Comparison of ENCODE assay signal across 8 cellular contexts in the genomic region with DNA sequence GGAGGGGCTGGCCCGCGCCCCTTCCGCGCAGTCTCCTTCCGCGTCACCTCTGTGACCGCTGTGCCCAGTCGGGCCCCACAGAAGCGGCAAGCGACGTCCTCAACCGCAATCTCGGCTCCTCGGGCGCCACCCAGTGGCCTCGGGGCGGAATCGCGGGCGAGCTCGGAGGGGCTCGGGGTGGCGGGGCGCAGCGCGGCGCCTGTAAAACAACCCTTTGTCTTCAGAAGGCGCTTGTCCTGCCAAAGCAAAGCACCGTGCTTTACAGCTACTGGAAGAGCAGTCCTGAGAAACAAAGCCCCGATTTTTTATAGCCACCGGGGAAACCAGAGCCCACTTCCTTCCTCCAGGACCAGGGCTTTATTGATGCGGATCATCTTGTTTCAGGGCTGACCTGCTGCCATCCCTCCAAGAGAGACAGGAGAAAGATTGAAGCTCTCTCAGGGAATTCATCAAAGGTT. TPM values are rescaled to one million over a fixed set of nuclear protein-coding genes. Genes with fewer than 3 reads are reported as not detected.
A peak's percentile ranks its signal among the peaks of the same experiment; 100 is the strongest.
DNase-seq lines count a peak whose midpoint lies in the region; ATAC-seq, FAIRE-seq and TF ChIP-seq lines count a peak whose summit lies in the region.

No MANE protein-coding gene starts in this region.

- H3K27ac ChIP-seq in gastroesophageal sphincter (peak overlapping the region in 3 of 4 donors; percentile 46 to 70 (median 47)), neutrophil (no peak overlapping the region), suprapubic skin (no peak overlapping the region)

- H3K27me3 ChIP-seq in gastroesophageal sphincter (no peaks in the 10 kb centered on the region), neutrophil (no peaks in the 10 kb centered on the region), suprapubic skin (no peaks in the 10 kb centered on the region)

- H3K9me3 ChIP-seq in ES-I3 (ENCODE audit: control insufficient read depth, insufficient read depth, low read length) = no peaks in the 10 kb centered on the region
- no peaks in the 10 kb centered on the region for H3K9me3 ChIP-seq in gastroesophageal sphincter
- no peaks in the 10 kb centered on the region for H3K9me3 ChIP-seq in neutrophil
- H3K9me3 ChIP-seq in suprapubic skin = no peaks in the 10 kb centered on the region

- H3K9ac ChIP-seq in ES-I3 (ENCODE audit: low read depth, low read length) = peak overlapping the region; percentile 40

- no peaks in the 10 kb centered on the region for H3K36me3 ChIP-seq in ES-I3 (ENCODE audit: insufficient read depth, low read length)
- H3K36me3 ChIP-seq in gastroesophageal sphincter = no peaks in the 10 kb centered on the region
- no peaks in the 10 kb centered on the region for H3K36me3 ChIP-seq in neutrophil
- no peaks in the 10 kb centered on the region for H3K36me3 ChIP-seq in suprapubic skin

- peak; percentile 93 for ATAC-seq in gastroesophageal sphincter

- no peak for TF ChIP-seq EP300 in gastroesophageal sphincter (IDR thresholded peaks at IDR 0.05)
- no peak for TF ChIP-seq EP300 in suprapubic skin (IDR thresholded peaks at IDR 0.05)

- peak; percentile 65 for DNase-seq in H54 (ENCODE audit: insufficient read length, low spot score)
- DNase-seq in LoVo (ENCODE audit: low spot score) = peak; percentile 81
- peak; percentile 35 to 66 for DNase-seq in SHP77 (lab: John Stamatoyannopoulos, UW)
- peak; percentile 89 for DNase-seq in activated gamma-delta T cell treated with anti-CD3 and anti-CD28 coated beads, Interleukin-2, amount 50 U/mL, for 16 hours (ENCODE audit: low read depth)
- DNase-seq in suprapubic skin (ENCODE audit: low spot score in 2 of 2) = peak; percentile 81 to 86

- H3K4me1 ChIP-seq in ES-I3 (ENCODE audit: insufficient read depth, low read length) (0 out of 2 replicates have a peak, but pooled peaks cover 5% of the 10 kb centered on the region), gastroesophageal sphincter (peaks cover 0 to 9% (median 0%) of the 10 kb centered on the region in 3 donors), neutrophil (ENCODE audit: control insufficient read depth in 1 of 2, insufficient read depth in 1 of 2, low read depth in 1 of 2, low read length in 1 of 2) (peaks cover 6 to 9% of the 10 kb centered on the region in 2 experiments), suprapubic skin (peaks cover 5% of the 10 kb centered on the region)

- peak overlapping the region; percentile 26 to 44 for H3K4me3 ChIP-seq in gastroesophageal sphincter
- peak overlapping the region; percentile 34 to 63 for H3K4me3 ChIP-seq in neutrophil (ENCODE audit: low read depth in 1 of 2, low read length in 1 of 2)
- peak overlapping the region; percentile 35 for H3K4me3 ChIP-seq in suprapubic skin

- 0% methylated on average over 2 to 14 of the region's 32 CpGs for WGBS in gastroesophageal sphincter (ENCODE audit: low coverage in 1 of 2), 2 donors
- 2% methylated on average over 32 of the region's 32 CpGs for WGBS in suprapubic skin

- TF ChIP-seq CTCF in gastroesophageal sphincter (IDR thresholded peaks at IDR 0.05) = peak; percentile 80 to 96 (median 88)
- peak; percentile 96 for TF ChIP-seq CTCF in neutrophil (IDR thresholded peaks at IDR 0.05)
- TF ChIP-seq CTCF in suprapubic skin (IDR thresholded peaks at IDR 0.05) = peak; percentile 78 to 95

- no peak for FAIRE-seq in H54 (lab: Jason Lieb, UNC)

- TF ChIP-seq POLR2A in H54 (IDR thresholded peaks at IDR 0.05; ENCODE audit: low read depth, low read length) (no peak), gastroesophageal sphincter (IDR thresholded peaks at IDR 0.05) (no peak), suprapubic skin (IDR thresholded peaks at IDR 0.05) (no peak)

RNA-seq across cellular contexts. Expression of a gene that starts 37.3 kb away (rescaled TPM):
- total RNA-seq in gastroesophageal sphincter = 10 to 100 TPM; 25.5 to 31.6 (median 28.9) TPM
- 10 to 100 TPM; 14.0 to 25.6 (median 17.2) TPM for total RNA-seq in suprapubic skin

Comparison
In these comparisons a context has a peak if more than half of its experiments do, and no peak if none do; other contexts are left out.
1. H3K27ac ChIP-seq: peak in gastroesophageal sphincter (3 of 4); none in neutrophil (single experiment) and suprapubic skin (single experiment).
2. Peak in every context shown above with its lines, with median percentiles within 50 percentile points of each other: DNase-seq, H3K4me3 ChIP-seq and CTCF ChIP-seq.